1 cellular context compared by ENCODE assay signal in the genomic region with DNA sequence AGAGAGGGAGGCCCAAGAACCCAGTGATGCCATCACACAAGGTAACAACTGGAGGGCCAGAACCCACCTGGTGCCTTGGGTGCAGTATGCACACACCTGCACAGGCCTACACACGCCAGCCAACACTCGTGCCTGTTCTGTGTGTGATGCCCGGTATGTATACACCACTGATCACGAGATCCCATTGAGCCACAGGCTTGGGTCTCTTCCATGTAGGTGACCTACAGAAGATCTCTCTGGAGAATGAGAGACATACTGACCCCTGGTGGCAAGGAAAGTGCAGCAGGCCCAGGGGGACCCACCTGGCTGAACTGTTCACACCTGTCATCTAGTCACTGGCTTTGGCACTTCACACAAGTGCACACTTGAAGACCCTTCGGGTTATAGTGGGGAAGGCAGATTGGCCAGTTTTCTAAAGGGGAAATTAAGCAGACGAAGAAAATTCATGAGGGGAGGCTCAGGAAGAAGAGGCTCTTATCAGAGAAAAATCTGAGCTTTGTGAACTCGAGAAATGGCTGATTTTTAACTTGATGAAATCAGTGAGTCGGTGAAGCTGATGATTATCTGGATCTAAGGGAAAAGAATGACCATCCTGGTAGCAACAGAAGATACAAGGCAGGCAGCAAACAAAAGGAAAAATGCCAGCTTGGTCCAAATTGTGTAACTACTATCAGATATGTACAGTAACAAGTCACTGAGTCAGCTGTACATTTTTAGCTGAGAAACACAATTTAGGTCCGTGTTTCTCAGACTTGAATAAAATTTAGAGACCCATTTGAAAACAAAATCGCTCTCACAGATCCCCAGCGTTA.
TF ChIP-seq lines count a peak whose summit lies in the region.

No MANE protein-coding gene starts in this region.

TF ChIP-seq in HepG2, 621 proteins besides CTCF, POLR2A, EP300 and RAD21 (continued from another document and continues in another):
- TF ChIP-seq, protein P1, sequence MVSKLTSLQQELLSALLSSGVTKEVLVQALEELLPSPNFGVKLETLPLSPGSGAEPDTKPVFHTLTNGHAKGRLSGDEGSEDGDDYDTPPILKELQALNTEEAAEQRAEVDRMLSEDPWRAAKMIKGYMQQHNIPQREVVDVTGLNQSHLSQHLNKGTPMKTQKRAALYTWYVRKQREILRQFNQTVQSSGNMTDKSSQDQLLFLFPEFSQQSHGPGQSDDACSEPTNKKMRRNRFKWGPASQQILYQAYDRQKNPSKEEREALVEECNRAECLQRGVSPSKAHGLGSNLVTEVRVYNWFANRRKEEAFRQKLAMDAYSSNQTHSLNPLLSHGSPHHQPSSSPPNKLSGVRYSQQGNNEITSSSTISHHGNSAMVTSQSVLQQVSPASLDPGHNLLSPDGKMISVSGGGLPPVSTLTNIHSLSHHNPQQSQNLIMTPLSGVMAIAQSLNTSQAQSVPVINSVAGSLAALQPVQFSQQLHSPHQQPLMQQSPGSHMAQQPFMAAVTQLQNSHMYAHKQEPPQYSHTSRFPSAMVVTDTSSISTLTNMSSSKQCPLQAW (CRISPR knock-in tag; IDR thresholded peaks at IDR 0.05), result peak; percentile 57
- TF ChIP-seq MEIS2 (CRISPR knock-in tag; IDR thresholded peaks at IDR 0.05), result no peak
- no peak for TF ChIP-seq SKI (IDR thresholded peaks at IDR 0.05; ENCODE audit: partially characterized antibody)
- peak; percentile 60 for TF ChIP-seq XRCC5 (optimal IDR thresholded peaks at IDR 0.05; ENCODE audit: low read length)
- no peak for TF ChIP-seq ZNF879 (CRISPR knock-in tag; IDR thresholded peaks at IDR 0.05)
- no peak; the same call in 1 of the 2 replicates for TF ChIP-seq ZSCAN12 (CRISPR knock-in tag; IDR thresholded peaks at IDR 0.05)
- TF ChIP-seq, protein P2, sequence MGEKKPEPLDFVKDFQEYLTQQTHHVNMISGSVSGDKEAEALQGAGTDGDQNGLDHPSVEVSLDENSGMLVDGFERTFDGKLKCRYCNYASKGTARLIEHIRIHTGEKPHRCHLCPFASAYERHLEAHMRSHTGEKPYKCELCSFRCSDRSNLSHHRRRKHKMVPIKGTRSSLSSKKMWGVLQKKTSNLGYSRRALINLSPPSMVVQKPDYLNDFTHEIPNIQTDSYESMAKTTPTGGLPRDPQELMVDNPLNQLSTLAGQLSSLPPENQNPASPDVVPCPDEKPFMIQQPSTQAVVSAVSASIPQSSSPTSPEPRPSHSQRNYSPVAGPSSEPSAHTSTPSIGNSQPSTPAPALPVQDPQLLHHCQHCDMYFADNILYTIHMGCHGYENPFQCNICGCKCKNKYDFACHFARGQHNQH (CRISPR knock-in tag; IDR thresholded peaks at IDR 0.05), result 0 out of 2 replicates have a peak, but pooled peaks have one; percentile 46
- TF ChIP-seq ZNF883 (CRISPR knock-in tag; IDR thresholded peaks at IDR 0.05; ENCODE audit: not compliant biosample characterization), result peak; percentile 52
- TF ChIP-seq SMC3 (IDR thresholded peaks at IDR 0.05; ENCODE audit: low read length), result peak; percentile 94
- no peak for TF ChIP-seq ZNF878 (CRISPR knock-in tag; IDR thresholded peaks at IDR 0.05)
- TF ChIP-seq RXRB (CRISPR knock-in tag; IDR thresholded peaks at IDR 0.05; ENCODE audit: borderline replicate concordance), result peak; percentile 52; the same call in 1 of the 2 replicates
- TF ChIP-seq STAG1 (CRISPR knock-in tag; IDR thresholded peaks at IDR 0.05), result peak; percentile 90
- TF ChIP-seq ZNF446 (CRISPR knock-in tag; IDR thresholded peaks at IDR 0.05), result no peak
- no peak for TF ChIP-seq RFX5 (IDR thresholded peaks at IDR 0.05; ENCODE audit: low read depth, low read length)
- TF ChIP-seq, protein P3, sequence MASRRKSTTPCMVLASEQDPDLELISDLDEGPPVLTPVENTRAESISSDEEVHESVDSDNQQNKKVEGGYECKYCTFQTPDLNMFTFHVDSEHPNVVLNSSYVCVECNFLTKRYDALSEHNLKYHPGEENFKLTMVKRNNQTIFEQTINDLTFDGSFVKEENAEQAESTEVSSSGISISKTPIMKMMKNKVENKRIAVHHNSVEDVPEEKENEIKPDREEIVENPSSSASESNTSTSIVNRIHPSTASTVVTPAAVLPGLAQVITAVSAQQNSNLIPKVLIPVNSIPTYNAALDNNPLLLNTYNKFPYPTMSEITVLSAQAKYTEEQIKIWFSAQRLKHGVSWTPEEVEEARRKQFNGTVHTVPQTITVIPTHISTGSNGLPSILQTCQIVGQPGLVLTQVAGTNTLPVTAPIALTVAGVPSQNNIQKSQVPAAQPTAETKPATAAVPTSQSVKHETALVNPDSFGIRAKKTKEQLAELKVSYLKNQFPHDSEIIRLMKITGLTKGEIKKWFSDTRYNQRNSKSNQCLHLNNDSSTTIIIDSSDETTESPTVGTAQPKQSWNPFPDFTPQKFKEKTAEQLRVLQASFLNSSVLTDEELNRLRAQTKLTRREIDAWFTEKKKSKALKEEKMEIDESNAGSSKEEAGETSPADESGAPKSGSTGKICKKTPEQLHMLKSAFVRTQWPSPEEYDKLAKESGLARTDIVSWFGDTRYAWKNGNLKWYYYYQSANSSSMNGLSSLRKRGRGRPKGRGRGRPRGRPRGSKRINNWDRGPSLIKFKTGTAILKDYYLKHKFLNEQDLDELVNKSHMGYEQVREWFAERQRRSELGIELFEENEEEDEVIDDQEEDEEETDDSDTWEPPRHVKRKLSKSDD (CRISPR knock-in tag; IDR thresholded peaks at IDR 0.05; ENCODE audit: low read depth), result no peak
- TF ChIP-seq CBX1 (IDR thresholded peaks at IDR 0.05; ENCODE audit: low read depth), result no peak
- TF ChIP-seq TAF15 (IDR thresholded peaks at IDR 0.05; ENCODE audit: low read depth, low read length, poor library complexity, severe bottlenecking), result no peak
- TF ChIP-seq ZBTB38 (CRISPR knock-in tag; IDR thresholded peaks at IDR 0.05), result 0 out of 2 replicates have a peak, but pooled peaks have one; percentile 26
- TF ChIP-seq ZNF343 (CRISPR knock-in tag; IDR thresholded peaks at IDR 0.05), result no peak
- no peak for TF ChIP-seq FOXJ3 (CRISPR knock-in tag; IDR thresholded peaks at IDR 0.05; ENCODE audit: borderline replicate concordance)
- TF ChIP-seq JARID2 (CRISPR knock-in tag; IDR thresholded peaks at IDR 0.05; ENCODE audit: insufficient replicate concordance), result peak; percentile 41
- TF ChIP-seq ZNF24 (IDR thresholded peaks at IDR 0.05), result no peak
- TF ChIP-seq ZBTB7B (CRISPR knock-in tag; IDR thresholded peaks at IDR 0.05), result no peak
- TF ChIP-seq, protein P4, sequence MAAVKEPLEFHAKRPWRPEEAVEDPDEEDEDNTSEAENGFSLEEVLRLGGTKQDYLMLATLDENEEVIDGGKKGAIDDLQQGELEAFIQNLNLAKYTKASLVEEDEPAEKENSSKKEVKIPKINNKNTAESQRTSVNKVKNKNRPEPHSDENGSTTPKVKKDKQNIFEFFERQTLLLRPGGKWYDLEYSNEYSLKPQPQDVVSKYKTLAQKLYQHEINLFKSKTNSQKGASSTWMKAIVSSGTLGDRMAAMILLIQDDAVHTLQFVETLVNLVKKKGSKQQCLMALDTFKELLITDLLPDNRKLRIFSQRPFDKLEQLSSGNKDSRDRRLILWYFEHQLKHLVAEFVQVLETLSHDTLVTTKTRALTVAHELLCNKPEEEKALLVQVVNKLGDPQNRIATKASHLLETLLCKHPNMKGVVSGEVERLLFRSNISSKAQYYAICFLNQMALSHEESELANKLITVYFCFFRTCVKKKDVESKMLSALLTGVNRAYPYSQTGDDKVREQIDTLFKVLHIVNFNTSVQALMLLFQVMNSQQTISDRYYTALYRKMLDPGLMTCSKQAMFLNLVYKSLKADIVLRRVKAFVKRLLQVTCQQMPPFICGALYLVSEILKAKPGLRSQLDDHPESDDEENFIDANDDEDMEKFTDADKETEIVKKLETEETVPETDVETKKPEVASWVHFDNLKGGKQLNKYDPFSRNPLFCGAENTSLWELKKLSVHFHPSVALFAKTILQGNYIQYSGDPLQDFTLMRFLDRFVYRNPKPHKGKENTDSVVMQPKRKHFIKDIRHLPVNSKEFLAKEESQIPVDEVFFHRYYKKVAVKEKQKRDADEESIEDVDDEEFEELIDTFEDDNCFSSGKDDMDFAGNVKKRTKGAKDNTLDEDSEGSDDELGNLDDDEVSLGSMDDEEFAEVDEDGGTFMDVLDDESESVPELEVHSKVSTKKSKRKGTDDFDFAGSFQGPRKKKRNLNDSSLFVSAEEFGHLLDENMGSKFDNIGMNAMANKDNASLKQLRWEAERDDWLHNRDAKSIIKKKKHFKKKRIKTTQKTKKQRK (IDR thresholded peaks at IDR 0.05; ENCODE audit: low read length), result no peak
- TF ChIP-seq ZNF331 (CRISPR knock-in tag; IDR thresholded peaks at IDR 0.05), result no peak
- TF ChIP-seq, protein P5, sequence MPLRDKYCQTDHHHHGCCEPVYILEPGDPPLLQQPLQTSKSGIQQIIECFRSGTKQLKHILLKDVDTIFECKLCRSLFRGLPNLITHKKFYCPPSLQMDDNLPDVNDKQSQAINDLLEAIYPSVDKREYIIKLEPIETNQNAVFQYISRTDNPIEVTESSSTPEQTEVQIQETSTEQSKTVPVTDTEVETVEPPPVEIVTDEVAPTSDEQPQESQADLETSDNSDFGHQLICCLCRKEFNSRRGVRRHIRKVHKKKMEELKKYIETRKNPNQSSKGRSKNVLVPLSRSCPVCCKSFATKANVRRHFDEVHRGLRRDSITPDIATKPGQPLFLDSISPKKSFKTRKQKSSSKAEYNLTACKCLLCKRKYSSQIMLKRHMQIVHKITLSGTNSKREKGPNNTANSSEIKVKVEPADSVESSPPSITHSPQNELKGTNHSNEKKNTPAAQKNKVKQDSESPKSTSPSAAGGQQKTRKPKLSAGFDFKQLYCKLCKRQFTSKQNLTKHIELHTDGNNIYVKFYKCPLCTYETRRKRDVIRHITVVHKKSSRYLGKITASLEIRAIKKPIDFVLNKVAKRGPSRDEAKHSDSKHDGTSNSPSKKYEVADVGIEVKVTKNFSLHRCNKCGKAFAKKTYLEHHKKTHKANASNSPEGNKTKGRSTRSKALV (CRISPR knock-in tag; IDR thresholded peaks at IDR 0.05), result no peak
- TF ChIP-seq, protein P6, sequence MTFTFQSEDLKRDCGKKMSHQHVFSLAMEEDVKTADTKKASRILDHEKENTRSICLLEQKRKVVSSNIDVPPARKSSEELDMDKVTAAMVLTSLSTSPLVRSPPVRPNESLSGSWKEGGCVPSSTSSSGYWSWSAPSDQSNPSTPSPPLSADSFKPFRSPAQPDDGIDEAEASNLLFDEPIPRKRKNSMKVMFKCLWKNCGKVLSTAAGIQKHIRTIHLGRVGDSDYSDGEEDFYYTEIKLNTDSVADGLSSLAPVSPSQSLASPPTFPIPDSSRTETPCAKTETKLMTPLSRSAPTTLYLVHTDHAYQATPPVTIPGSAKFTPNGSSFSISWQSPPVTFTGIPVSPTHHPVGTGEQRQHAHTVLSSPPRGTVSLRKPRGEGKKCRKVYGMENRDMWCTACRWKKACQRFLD (CRISPR knock-in tag; IDR thresholded peaks at IDR 0.05; ENCODE audit: borderline replicate concordance), result no peak
- TF ChIP-seq, protein P7, sequence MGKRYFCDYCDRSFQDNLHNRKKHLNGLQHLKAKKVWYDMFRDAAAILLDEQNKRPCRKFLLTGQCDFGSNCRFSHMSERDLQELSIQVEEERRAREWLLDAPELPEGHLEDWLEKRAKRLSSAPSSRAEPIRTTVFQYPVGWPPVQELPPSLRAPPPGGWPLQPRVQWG (CRISPR knock-in tag; IDR thresholded peaks at IDR 0.05; ENCODE audit: borderline replicate concordance, low read depth), result no peak
- peak; percentile 36; the same call in 1 of the 2 replicates for TF ChIP-seq SALL1 (CRISPR knock-in tag; IDR thresholded peaks at IDR 0.05)
- no peak for TF ChIP-seq MYC (CRISPR knock-in tag; IDR thresholded peaks at IDR 0.05; ENCODE audit: borderline replicate concordance)
- no peak for TF ChIP-seq SMARCE1 (IDR thresholded peaks at IDR 0.05; ENCODE audit: borderline replicate concordance)
- no peak for TF ChIP-seq ZNF143 (CRISPR knock-in tag; IDR thresholded peaks at IDR 0.05)
- TF ChIP-seq SMAD9 (CRISPR knock-in tag; IDR thresholded peaks at IDR 0.05), result no peak
- no peak for TF ChIP-seq TRIM24 (CRISPR knock-in tag; IDR thresholded peaks at IDR 0.05)
- TF ChIP-seq ZFY (CRISPR knock-in tag; IDR thresholded peaks at IDR 0.05), result peak; percentile 25; the same call in 1 of the 2 replicates
- 0 out of 2 replicates have a peak, but pooled peaks have one; percentile 29 for TF ChIP-seq DNMT1 (CRISPR knock-in tag; IDR thresholded peaks at IDR 0.05)
- no peak for TF ChIP-seq FOXK1 (CRISPR knock-in tag; IDR thresholded peaks at IDR 0.05; ENCODE audit: borderline replicate concordance, low read depth)
- TF ChIP-seq, protein P8, sequence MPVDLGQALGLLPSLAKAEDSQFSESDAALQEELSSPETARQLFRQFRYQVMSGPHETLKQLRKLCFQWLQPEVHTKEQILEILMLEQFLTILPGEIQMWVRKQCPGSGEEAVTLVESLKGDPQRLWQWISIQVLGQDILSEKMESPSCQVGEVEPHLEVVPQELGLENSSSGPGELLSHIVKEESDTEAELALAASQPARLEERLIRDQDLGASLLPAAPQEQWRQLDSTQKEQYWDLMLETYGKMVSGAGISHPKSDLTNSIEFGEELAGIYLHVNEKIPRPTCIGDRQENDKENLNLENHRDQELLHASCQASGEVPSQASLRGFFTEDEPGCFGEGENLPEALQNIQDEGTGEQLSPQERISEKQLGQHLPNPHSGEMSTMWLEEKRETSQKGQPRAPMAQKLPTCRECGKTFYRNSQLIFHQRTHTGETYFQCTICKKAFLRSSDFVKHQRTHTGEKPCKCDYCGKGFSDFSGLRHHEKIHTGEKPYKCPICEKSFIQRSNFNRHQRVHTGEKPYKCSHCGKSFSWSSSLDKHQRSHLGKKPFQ (CRISPR knock-in tag; IDR thresholded peaks at IDR 0.05; ENCODE audit: insufficient replicate concordance), result peak; percentile 97
- TF ChIP-seq ERF (CRISPR knock-in tag; IDR thresholded peaks at IDR 0.05), result peak; percentile 68; the same call in 1 of the 2 replicates
